Comparison of ENCODE assay signal across 16 cellular contexts in genomic region chr1:9794081-9794480, GRCh38. TPM values are rescaled to one million over a fixed set of nuclear protein-coding genes. Genes with fewer than 3 reads are reported as not detected.
DNase-seq lines count a peak whose midpoint lies in the region; ATAC-seq and TF ChIP-seq lines count a peak whose summit lies in the region.
"Had no signal": no experiment of that assay in that cellular context is flagged by ENCODE, and none has a peak within 500 bp of the region (broad histone marks: within the 10 kb centered on the region; RNA-seq: fewer than 3 reads in every experiment).

No MANE protein-coding gene starts in this region.

- H3K4me1 Mint-ChIP-seq in CD4-positive, CD25-positive, alpha-beta regulatory T cell: peaks cover 21 to 73% (median 44%) of the 10 kb centered on the region in 4 donors
- peaks cover 57% of the 10 kb centered on the region for H3K4me1 Mint-ChIP-seq in osteocyte (ENCODE audit: unreplicated experiment)

- H3K4me3 ChIP-seq in CD4-positive, CD25-positive, alpha-beta regulatory T cell (ENCODE audit: low read depth, low read length): no peak overlapping the region
- H3K4me3 ChIP-seq in OCI-LY7 (ENCODE audit: low read depth, low read length, poor library complexity, severe bottlenecking) (no peak overlapping the region), fibroblast of the aortic adventitia (ENCODE audit: low read depth, low read length) (no peak overlapping the region)

- H3K36me3 ChIP-seq in CD4-positive, CD25-positive, alpha-beta regulatory T cell (ENCODE audit: control insufficient read depth, insufficient read depth, low read length): no peaks in the 10 kb centered on the region
- peaks cover 20% of the 10 kb centered on the region for H3K36me3 ChIP-seq in OCI-LY7 (ENCODE audit: insufficient read depth, low read length)

- no peak overlapping the region for H3K27ac ChIP-seq in CD4-positive, CD25-positive, alpha-beta regulatory T cell (ENCODE audit: insufficient read depth, low read length, poor library complexity, severe bottlenecking)
- no peak overlapping the region for H3K27ac ChIP-seq in OCI-LY7 (ENCODE audit: low read depth, low read length, poor library complexity, severe bottlenecking)

- H3K27me3 Mint-ChIP-seq in CD4-positive, CD25-positive, alpha-beta regulatory T cell: no peaks in the 10 kb centered on the region
- H3K27me3 Mint-ChIP-seq in osteocyte (ENCODE audit: unreplicated experiment): no peaks in the 10 kb centered on the region
- H3K27me3 Mint-ChIP-seq: B cell had no signal

- intact Hi-C loops in OCI-LY7 (cut with micrococcal nuclease; ENCODE audit: unreplicated experiment): no loop called here

- no peaks in the 10 kb centered on the region for H3K9me2 ChIP-seq in OCI-LY7 (ENCODE audit: insufficient read depth, low read length)

- peaks cover 17% of the 10 kb centered on the region for H3K36me3 Mint-ChIP-seq in CD4-positive, CD25-positive, alpha-beta regulatory T cell
- H3K36me3 Mint-ChIP-seq in osteocyte (ENCODE audit: unreplicated experiment): no peaks in the 10 kb centered on the region

- ATAC-seq in CD4-positive, CD25-positive, alpha-beta regulatory T cell (ENCODE audit: low read depth in 2 of 2): no peak
- ATAC-seq in esophagus mucosa: no peak
- ATAC-seq: HepG2, PC-3 had no signal

- POLR2A ChIA-PET in OCI-LY7 (lab: Charles Lee): interaction anchor here (0.6 to 1.8 kb wide), 5 partner anchors 9 to 282 kb away, joined by 3 to 6 read pairs (median 3); no protein-coding TSS in a partner anchor

- peaks cover 98% of the 10 kb centered on the region for H3K79me2 ChIP-seq in OCI-LY7 (ENCODE audit: insufficient read depth, low read depth, low read length)

- peak overlapping the region in 2 of 3 donors; percentile 52 to 59 for H3K27ac Mint-ChIP-seq in CD4-positive, CD25-positive, alpha-beta regulatory T cell
- peak overlapping the region; percentile 66 for H3K27ac Mint-ChIP-seq in osteocyte (ENCODE audit: unreplicated experiment)
- H3K27ac Mint-ChIP-seq: B cell had no signal

- CTCF ChIA-PET in OCI-LY7 (lab: Charles Lee; ENCODE audit: unreplicated experiment): no interaction called here

- no TSS peak for BruUV-seq in OCI-LY7 (replicated peaks; lab: Mats Ljungman, UMichigan)

- H2AFZ ChIP-seq in OCI-LY7 (ENCODE audit: low read length): no peak overlapping the region

- peak overlapping the region in 2 of 4 donors; percentile 38 to 39 for H3K4me3 Mint-ChIP-seq in CD4-positive, CD25-positive, alpha-beta regulatory T cell
- H3K4me3 Mint-ChIP-seq in osteocyte (ENCODE audit: unreplicated experiment): no peak overlapping the region
- H3K4me3 Mint-ChIP-seq: B cell had no signal

- no peaks in the 10 kb centered on the region for H3K27me3 ChIP-seq in CD4-positive, CD25-positive, alpha-beta regulatory T cell (ENCODE audit: control insufficient read depth, insufficient read depth, low read length)

- H3K4me1 ChIP-seq in CD4-positive, CD25-positive, alpha-beta regulatory T cell (ENCODE audit: control insufficient read depth, insufficient read depth, low read length, poor library complexity, severe bottlenecking): peaks cover 21% of the 10 kb centered on the region
- peaks cover 44% of the 10 kb centered on the region for H3K4me1 ChIP-seq in OCI-LY7 (ENCODE audit: insufficient read depth, low read length, poor library complexity, severe bottlenecking)

- DNase-seq in CD4-positive, CD25-positive, alpha-beta regulatory T cell: no peak
- DNase-seq in OCI-LY7 (ENCODE audit: low spot score) (no peak), fibroblast of the aortic adventitia (ENCODE audit: low read depth) (peak; percentile 32), osteocyte (ENCODE audit: extremely low spot score, unreplicated experiment) (no peak), DMS 273 (lab: John Stamatoyannopoulos, UW; ENCODE audit: unreplicated experiment) (no peak), SKM-1 (lab: John Stamatoyannopoulos, UW; ENCODE audit: unreplicated experiment) (no peak)
- no peak for DNase-seq in activated CD8-positive, alpha-beta memory T cell treated with anti-CD3 and anti-CD28 coated beads, Interleukin-2, amount 50 U/mL, for 4 hours
- DNase-seq: NCI-H1105, NCI-H510A treated with DMSO at 0.1 percent for 48 hours, NCI-H82, PC-3, RPMI8226, SHP77 treated with DMSO at 0.1 percent for 48 hours had no signal

- peak overlapping the region; percentile 19; the same call in 1 of the 2 replicates for H3K4me2 ChIP-seq in OCI-LY7 (ENCODE audit: low read length)

- H4K20me1 ChIP-seq in OCI-LY7 (ENCODE audit: insufficient read depth, low read length): peaks cover 16% of the 10 kb centered on the region; the same call in 1 of the 2 replicates

- TF ChIP-seq CTCF in OCI-LY7 (conservative IDR thresholded peaks at IDR 0.05; ENCODE audit: low read length) (no peak), fibroblast of the aortic adventitia (IDR thresholded peaks at IDR 0.05; ENCODE audit: insufficient read depth, low read length) (no peak), osteocyte (IDR thresholded peaks at IDR 0.05) (no peak)

- H3K9me3 ChIP-seq in CD4-positive, CD25-positive, alpha-beta regulatory T cell (ENCODE audit: control insufficient read depth in 2 of 2, low read length in 2 of 2): no peaks in the 10 kb centered on the region
- H3K9me3 ChIP-seq in OCI-LY7 (ENCODE audit: low read length): no peaks in the 10 kb centered on the region

- H3K9me3 Mint-ChIP-seq in CD4-positive, CD25-positive, alpha-beta regulatory T cell: no peaks in the 10 kb centered on the region
- H3K9me3 Mint-ChIP-seq in osteocyte (ENCODE audit: unreplicated experiment): no peaks in the 10 kb centered on the region

RNA-seq across cellular contexts. Expression of gene CLSTN1, which starts 29.7 kb away (rescaled TPM):
- total RNA-seq in CD4-positive, CD25-positive, alpha-beta regulatory T cell: 106 TPM
- 10 to 100 TPM; 19.2 to 25.4 (median 22.3) TPM for polyA plus RNA-seq in CD4-positive, CD25-positive, alpha-beta regulatory T cell
- 49.4 and 58.6 TPM in 2 replicates for total RNA-seq in OCI-LY7 (2014; rRNA removed; shearing (Covaris generic))
- total RNA-seq in OCI-LY7 (2022) (124 and 141 TPM in 2 replicates), fibroblast of the aortic adventitia (ENCODE audit: low replicate concordance) (53.0 and 61.5 TPM in 2 replicates), osteocyte (179 and 187 TPM in 2 replicates), esophagus mucosa (121 TPM)
